8 cellular contexts compared by ENCODE assay signal in the genomic region with DNA sequence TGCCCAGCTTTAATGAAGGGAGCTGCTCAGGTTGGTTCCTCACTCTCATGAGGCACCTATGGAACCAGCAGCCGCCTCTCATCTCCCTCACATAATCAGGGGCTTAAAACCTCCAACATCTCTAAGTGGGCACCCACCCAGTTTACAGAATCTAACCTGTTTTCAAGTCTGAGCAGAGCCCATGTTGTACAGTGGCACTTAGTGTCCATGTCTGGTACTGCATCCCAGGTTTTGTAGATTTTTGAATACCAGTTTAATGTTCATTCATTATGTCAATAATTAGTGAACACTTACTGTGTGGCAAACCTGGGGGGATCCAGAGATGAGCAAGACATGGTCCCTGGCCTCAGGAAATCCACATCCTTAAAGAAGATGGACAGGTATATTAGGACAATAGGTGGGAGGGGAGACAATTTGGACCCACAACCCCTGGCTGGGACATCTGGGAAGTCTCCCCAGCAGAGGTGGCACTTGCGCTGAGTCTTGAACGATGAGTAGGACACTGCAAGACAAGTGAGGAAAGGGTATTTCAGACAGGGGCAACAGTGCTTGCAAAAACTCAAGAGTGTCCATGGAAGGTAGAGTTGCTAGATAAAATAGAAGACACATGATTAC.
A peak's percentile ranks its signal among the peaks of the same experiment; 100 is the strongest.
DNase-seq lines count a peak whose midpoint lies in the region; ATAC-seq and TF ChIP-seq lines count a peak whose summit lies in the region.

No MANE protein-coding gene starts in this region.

- peaks cover 8% of the 10 kb centered on the region for H3K4me1 ChIP-seq in ACC112 (ENCODE audit: control insufficient read depth, insufficient read depth, low read length, unreplicated experiment)

- peaks cover 3% of the 10 kb centered on the region; the same call in 1 of the 2 replicates for H3K36me3 ChIP-seq in ACC112 (ENCODE audit: insufficient read depth, low read length)

- H3K79me2 ChIP-seq in ACC112 (ENCODE audit: control insufficient read depth, insufficient read depth, low read length, unreplicated experiment), result no peaks in the 10 kb centered on the region

- DNase-seq in GM12864 (ENCODE audit: low read depth) (no peak), NCI-H446 treated with DMSO at 0.1 percent for 48 hours (lab: John Stamatoyannopoulos, UW) (peak; percentile 32), myocyte (ENCODE audit: low read depth) (peak; percentile 57), GF-D8 (lab: John Stamatoyannopoulos, UW) (no peak)
- peak in 1 of 3 experiments; percentile 4 for DNase-seq in effector memory CD8-positive, alpha-beta T cell
- DNase-seq in effector CD4-positive, alpha-beta T cell, result no peak

- H3K27me3 ChIP-seq in ACC112 (ENCODE audit: insufficient read depth, low read length), result no peaks in the 10 kb centered on the region

- H3K36me3 Mint-ChIP-seq in effector memory CD8-positive, alpha-beta T cell (ENCODE audit: insufficient read depth), result peaks cover 3% of the 10 kb centered on the region

- H3K27ac ChIP-seq in ACC112 (ENCODE audit: low read depth, low read length), result peak overlapping the region; percentile 43; the same call in 1 of the 2 replicates

- no peak overlapping the region for H3K4me3 ChIP-seq in ACC112 (ENCODE audit: low read depth, low read length)
- H3K4me3 ChIP-seq in GM12864 (ENCODE audit: low read depth, low read length), result no peak overlapping the region

- H3K4me3 Mint-ChIP-seq in effector memory CD8-positive, alpha-beta T cell, result no peak overlapping the region

- no peaks in the 10 kb centered on the region for H3K9me3 Mint-ChIP-seq in effector memory CD8-positive, alpha-beta T cell

- H2AFZ ChIP-seq in ACC112 (ENCODE audit: low read length, unreplicated experiment), result no peak overlapping the region

- peak; percentile 72 for TF ChIP-seq CTCF in GM12864 (IDR thresholded peaks at IDR 0.05; ENCODE audit: low read depth, low read length, missing control alignments)

- H3K27me3 Mint-ChIP-seq in effector memory CD8-positive, alpha-beta T cell, result no peaks in the 10 kb centered on the region

- peak overlapping the region in 1 of 2 donors; percentile 59 for H3K27ac Mint-ChIP-seq in effector memory CD8-positive, alpha-beta T cell

- peak; percentile 29 for ATAC-seq in effector memory CD8-positive, alpha-beta T cell (replicated peaks)
- ATAC-seq in GM21360 (IDR thresholded peaks at IDR 0.05; ENCODE audit: unreplicated experiment), result no peak

- H3K4me1 Mint-ChIP-seq in effector memory CD8-positive, alpha-beta T cell (ENCODE audit: low read depth in 2 of 2), result peaks cover 14 to 19% of the 10 kb centered on the region in 2 donors

Comparison
In these comparisons a context has a peak if more than half of its experiments do, and no peak if none do; other contexts are left out.
1. DNase-seq: peak in NCI-H446 treated with DMSO at 0.1 percent for 48 hours (single experiment) and myocyte (single experiment); none in GM12864 (single experiment), effector CD4-positive, alpha-beta T cell (single experiment) and GF-D8 (single experiment).